Comparison of ENCODE assay signal across 1 cellular context in genomic region chr2:50995610-50996009, GRCh38.
TF ChIP-seq lines count a peak whose summit lies in the region.

No MANE protein-coding gene starts in this region.

TF ChIP-seq in IMR-90, 13 proteins besides CTCF, POLR2A, EP300 and RAD21:
- TF ChIP-seq USF2 (IDR thresholded peaks at IDR 0.05; ENCODE audit: low read depth, low read length) (no peak), MAZ (IDR thresholded peaks at IDR 0.05; ENCODE audit: borderline replicate concordance, low read depth, low read length) (no peak), CHD1 (IDR thresholded peaks at IDR 0.05; ENCODE audit: low read depth, low read length) (no peak), FOS (IDR thresholded peaks at IDR 0.05; ENCODE audit: low read depth, low read length) (no peak), BHLHE40 (IDR thresholded peaks at IDR 0.05; ENCODE audit: low read depth, low read length) (no peak), SMC3 (IDR thresholded peaks at IDR 0.05; ENCODE audit: low read depth, low read length) (no peak), MXI1 (IDR thresholded peaks at IDR 0.05; ENCODE audit: borderline replicate concordance, low read depth, low read length) (no peak), NFE2L2 (IDR thresholded peaks at IDR 0.05; ENCODE audit: low read depth, low read length) (no peak), ELK1 (IDR thresholded peaks at IDR 0.05; ENCODE audit: borderline replicate concordance, low read depth, low read length) (no peak)
